Comparison of ENCODE assay signal across 22 cellular contexts in genomic region chr17:57319806-57320205, GRCh38.
"Had no signal": no experiment of that assay in that cellular context is flagged by ENCODE, and none has a peak within 500 bp of the region (broad histone marks: within the 10 kb centered on the region; RNA-seq: fewer than 3 reads in every experiment).

No MANE protein-coding gene starts in this region.

- DNase-seq: activated CD4-positive, alpha-beta T cell treated with anti-CD3 and anti-CD28 coated beads, Interleukin-2, amount 50 U/mL, for 1 hour; activated CD8-positive, alpha-beta T cell treated with anti-CD3 and anti-CD28 coated beads, Interleukin-2, amount 10 ng/mL, durations not matched to agents 7 days and 5 days; activated naive CD4-positive, alpha-beta T cell; activated T-cell treated with anti-CD3 and anti-CD28 coated beads for 4 hours; activated T-cell treated with anti-CD3 and anti-CD28 coated beads, Interleukin-2, amount 50 U/mL, for 72 hours; dermis blood vessel endothelial cell; effector CD4-positive, alpha-beta T cell; gastrocnemius medialis; glutamatergic neuron; islet precursor cell; left ventricle myocardium inferior; naive B cell; nephron progenitor cell; right cardiac atrium; stimulated activated CD4-positive, alpha-beta T cell treated with anti-CD3 and anti-CD28 coated beads, Interleukin-15, amount 100 ng/mL, for 24 hours; stimulated activated CD4-positive, alpha-beta T cell treated with anti-CD3 and anti-CD28 coated beads, Interleukin-2, amount 100 ng/mL, for 24 hours; stomach; T-helper 2 cell; thyroid gland; upper lobe of left lung had no signal

- H3K4me1 ChIP-seq: stomach, upper lobe of left lung, vagina had no signal

- H3K27ac ChIP-seq: gastrocnemius medialis, left ventricle myocardium inferior, stomach, thyroid gland, upper lobe of left lung, vagina had no signal

- H3K36me3 ChIP-seq: gastrocnemius medialis, left ventricle myocardium inferior, thyroid gland, upper lobe of left lung, vagina had no signal

- H3K27ac Mint-ChIP-seq: activated CD8-positive, alpha-beta T cell treated with anti-CD3 and anti-CD28 coated beads, Interleukin-2, amount 10 ng/mL, durations not matched to agents 7 days and 5 days; activated naive CD4-positive, alpha-beta T cell treated with anti-CD3 and anti-CD28 coated beads, Interleukin-2, amount 50 U/mL, for 72 hours; activated T-cell treated with anti-CD3 and anti-CD28 coated beads, Interleukin-2, amount 50 U/mL, for 72 hours had no signal

- H3K36me3 Mint-ChIP-seq: activated naive CD4-positive, alpha-beta T cell treated with anti-CD3 and anti-CD28 coated beads, Interleukin-2, amount 50 U/mL, for 72 hours had no signal

- H3K9me3 Mint-ChIP-seq: activated naive CD4-positive, alpha-beta T cell treated with anti-CD3 and anti-CD28 coated beads, Interleukin-2, amount 50 U/mL, for 72 hours; activated T-cell treated with anti-CD3 and anti-CD28 coated beads, Interleukin-2, amount 50 U/mL, for 72 hours; naive B cell; nephron progenitor cell had no signal

- H3K9me3 ChIP-seq: gastrocnemius medialis, left ventricle myocardium inferior, stomach, thyroid gland, upper lobe of left lung, vagina had no signal

- H3K4me3 ChIP-seq: gastrocnemius medialis, left ventricle myocardium inferior, stomach, thyroid gland, upper lobe of left lung, vagina had no signal

- ATAC-seq: activated CD8-positive, alpha-beta T cell treated with anti-CD3 and anti-CD28 coated beads, Interleukin-2, amount 10 ng/mL, durations not matched to agents 7 days and 5 days; activated naive CD4-positive, alpha-beta T cell treated with anti-CD3 and anti-CD28 coated beads, Interleukin-2, amount 50 U/mL, for 72 hours; activated T-cell treated with anti-CD3 and anti-CD28 coated beads, Interleukin-2, amount 50 U/mL, for 72 hours; gastrocnemius medialis; right cardiac atrium had no signal

- H3K27me3 ChIP-seq: gastrocnemius medialis, stomach, thyroid gland, upper lobe of left lung, vagina had no signal

- H3K27me3 Mint-ChIP-seq: naive B cell had no signal

- H3K4me3 Mint-ChIP-seq: activated CD8-positive, alpha-beta T cell treated with anti-CD3 and anti-CD28 coated beads, Interleukin-2, amount 10 ng/mL, durations not matched to agents 7 days and 5 days; activated T-cell treated with anti-CD3 and anti-CD28 coated beads, Interleukin-2, amount 50 U/mL, for 72 hours; naive B cell; nephron progenitor cell had no signal
